Comparison of ENCODE assay signal across 8 cellular contexts in the genomic region with DNA sequence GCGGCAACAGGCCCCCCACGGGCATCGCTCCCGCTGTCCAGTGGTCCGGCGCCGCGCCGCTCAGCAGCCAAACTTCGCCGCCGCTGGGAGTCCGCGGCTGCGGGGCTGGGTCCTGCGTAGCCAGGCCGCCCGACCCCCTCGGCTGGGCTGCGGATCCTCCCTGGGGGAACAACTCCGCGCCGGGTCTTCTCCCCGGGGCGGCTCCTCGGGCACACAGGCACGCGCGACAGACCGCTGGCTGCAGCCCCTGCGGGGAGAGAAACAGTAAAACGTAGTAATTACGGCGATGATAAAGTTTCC. TPM values are rescaled to one million over a fixed set of nuclear protein-coding genes. Genes with fewer than 3 reads are reported as not detected.
A peak's percentile ranks its signal among the peaks of the same experiment; 100 is the strongest.
DNase-seq lines count a peak whose midpoint lies in the region; ATAC-seq and TF ChIP-seq lines count a peak whose summit lies in the region.

No MANE protein-coding gene starts in this region.

- H4K8ac ChIP-seq in trophoblast cell (ENCODE audit: low read depth, low read length), result peak overlapping the region; percentile 52

- peak overlapping the region; percentile 64 for H2BK120ac ChIP-seq in trophoblast cell (ENCODE audit: insufficient read depth, low read length, poor library complexity)

- H3K14ac ChIP-seq in trophoblast cell (ENCODE audit: low read length), result peak overlapping the region; percentile 62

- no peaks in the 10 kb centered on the region for H3K9me2 ChIP-seq in GM23248 (ENCODE audit: insufficient read depth)
- H3K9me2 ChIP-seq in SK-N-SH, result no peaks in the 10 kb centered on the region

- H3K4me3 ChIP-seq in DND-41 (ENCODE audit: low read depth in 1 of 2, low read length in 2 of 2), result peak overlapping the region; percentile 83 to 92
- peak overlapping the region; percentile 85 for H3K4me3 ChIP-seq in GM23248
- H3K4me3 ChIP-seq in SK-N-SH (ENCODE audit: low read depth in 2 of 2, low read length in 1 of 2), result peak overlapping the region; percentile 87 to 94
- H3K4me3 ChIP-seq in fibroblast of villous mesenchyme (ENCODE audit: low read depth, low read length), result peak overlapping the region; percentile 97
- peak overlapping the region; percentile 100 for H3K4me3 ChIP-seq in trophoblast cell (ENCODE audit: low read depth, low read length)

- peak overlapping the region; percentile 35 for H2BK5ac ChIP-seq in trophoblast cell (ENCODE audit: low read depth, low read length, poor library complexity)

- CTCF ChIA-PET in SK-N-SH (lab: Yijun Ruan, JAX), result interaction anchor here (0.6 to 3.5 kb wide), 2 partner anchors 201 to 453 kb away, joined by 4 to 27 read pairs; no protein-coding TSS in a partner anchor

- H3K27ac ChIP-seq in DND-41 (ENCODE audit: low read length) (peak overlapping the region; percentile 74), GM23248 (no peak overlapping the region), SK-N-SH (ENCODE audit: low read depth in 2 of 2, low read length in 1 of 2) (peak overlapping the region; percentile 50 to 79; a peak in 2 of 4 replicates), trophoblast cell (ENCODE audit: low read depth, low read length) (no peak overlapping the region)

- H3K18ac ChIP-seq in trophoblast cell (ENCODE audit: low read length), result peak overlapping the region; percentile 71

- 1 to 2% methylated on average over 12 to 29 of the region's 34 CpGs for WGBS in GM23248 (ENCODE audit: low coverage in 1 of 2, low lambda C conversion rate in 2 of 2, missing lambda C conversion rate in 2 of 2), 2 experiments
- 0% methylated on average over 3 of the region's 34 CpGs for WGBS in SK-N-SH (ENCODE audit: low lambda C conversion rate)
- no CpG with 5 or more reads among the region's 34 CpGs for WGBS in trophoblast cell (ENCODE audit: extremely low coverage, insufficient coverage, insufficient read length)

- DNase-seq in DND-41 (no peak), GM23248 (peak; percentile 58), SK-N-SH (peak; percentile 79), fibroblast of villous mesenchyme (ENCODE audit: low read depth) (no peak), trophoblast cell (no peak), DMS114 treated with DMSO at 0.1 percent for 48 hours (lab: John Stamatoyannopoulos, UW; ENCODE audit: unreplicated experiment) (no peak), NCI-H2227 treated with DMSO at 0.1 percent for 48 hours (lab: John Stamatoyannopoulos, UW) (no peak), EL (no peak)

- H3K4me2 ChIP-seq in DND-41 (ENCODE audit: insufficient read depth, low read length) (peak overlapping the region; percentile 99), GM23248 (ENCODE audit: unreplicated experiment) (peak overlapping the region; percentile 92), SK-N-SH (peak overlapping the region; percentile 94), trophoblast cell (ENCODE audit: low read length) (peak overlapping the region; percentile 99)

- ATAC-seq in DND-41 (ENCODE audit: insufficient read depth, low read depth), result peak; percentile 6; the same call in 2 of the 3 replicates

- H3K36me3 ChIP-seq in DND-41 (ENCODE audit: insufficient read depth, low read length) (peaks cover 4% of the 10 kb centered on the region; the same call in 1 of the 2 replicates), GM23248 (ENCODE audit: low read depth) (no peaks in the 10 kb centered on the region), SK-N-SH (replicated peaks in 1 of 2; ENCODE audit: control insufficient read depth in 1 of 2, insufficient read depth in 2 of 2, low read length in 1 of 2) (peaks cover 3 to 14% of the 10 kb centered on the region in 2 experiments), trophoblast cell (ENCODE audit: control insufficient read depth in 1 of 2, insufficient read depth in 2 of 2, low read length in 2 of 2) (no peaks in the 10 kb centered on the region)

- peaks cover 52% of the 10 kb centered on the region for H3K79me2 ChIP-seq in DND-41 (ENCODE audit: insufficient read depth, low read length)
- H3K79me2 ChIP-seq in GM23248 (ENCODE audit: insufficient read depth), result peaks cover 4% of the 10 kb centered on the region; the same call in 1 of the 2 replicates
- peaks cover 26% of the 10 kb centered on the region for H3K79me2 ChIP-seq in SK-N-SH (ENCODE audit: insufficient read depth)
- H3K79me2 ChIP-seq in trophoblast cell (ENCODE audit: control insufficient read depth, insufficient read depth, low read length, poor library complexity), result peaks cover 16% of the 10 kb centered on the region

- no peak for TF ChIP-seq CTCF in DND-41 (IDR thresholded peaks at IDR 0.05; ENCODE audit: borderline replicate concordance, extremely low read depth, low read length, poor library complexity, severe bottlenecking)
- TF ChIP-seq CTCF in SK-N-SH (IDR thresholded peaks at IDR 0.05), result no peak
- TF ChIP-seq CTCF in fibroblast of villous mesenchyme (IDR thresholded peaks at IDR 0.05; ENCODE audit: insufficient read depth, low read depth, low read length), result no peak

- in situ Hi-C loops in GM23248 (cut with MboI), result loop anchor here (10.0 kb wide), 1 partner anchor 204 kb away; no protein-coding TSS in a partner anchor

- peaks cover 18% of the 10 kb centered on the region for H3K79me1 ChIP-seq in trophoblast cell (ENCODE audit: low read length)

- H3F3A ChIP-seq in GM23248 (ENCODE audit: insufficient read depth), result peaks cover 8% of the 10 kb centered on the region; the same call in 1 of the 2 replicates
- H3F3A ChIP-seq in SK-N-SH (replicated peaks; ENCODE audit: insufficient read depth), result peaks cover 11% of the 10 kb centered on the region

- H2AK5ac ChIP-seq in trophoblast cell (ENCODE audit: low read length), result no peak overlapping the region

- H2BK12ac ChIP-seq in trophoblast cell (ENCODE audit: low read length), result no peak overlapping the region

- TF ChIP-seq EP300 in SK-N-SH (IDR thresholded peaks at IDR 0.05; ENCODE audit: borderline replicate concordance in 1 of 2, low read depth in 1 of 2, low read length in 1 of 2), result no peak

- TF ChIP-seq RAD21 in SK-N-SH (IDR thresholded peaks at IDR 0.05; ENCODE audit: low read length), result no peak

- H3K9ac ChIP-seq in DND-41 (ENCODE audit: low read depth, low read length) (peak overlapping the region; percentile 80), GM23248 (peak overlapping the region; percentile 91), SK-N-SH (peak overlapping the region; percentile 77), trophoblast cell (ENCODE audit: low read length) (peak overlapping the region; percentile 91)

- H4K91ac ChIP-seq in trophoblast cell (ENCODE audit: low read depth, low read length), result peak overlapping the region; percentile 53

- H3K4me1 ChIP-seq in DND-41 (ENCODE audit: insufficient read depth, low read length) (peaks cover 80% of the 10 kb centered on the region), GM23248 (ENCODE audit: insufficient read depth) (peaks cover 18% of the 10 kb centered on the region), SK-N-SH (ENCODE audit: control insufficient read depth in 1 of 2, insufficient read depth in 2 of 2, low read depth in 1 of 2, low read length in 1 of 2) (peaks cover 0 to 13% of the 10 kb centered on the region in 2 experiments; a peak in 3 of 4 replicates), trophoblast cell (ENCODE audit: control insufficient read depth in 1 of 2, insufficient read depth in 2 of 2, low read length in 2 of 2) (peaks cover 3 to 7% of the 10 kb centered on the region in 2 experiments)

- H2AFZ ChIP-seq in DND-41 (ENCODE audit: low read depth, low read length), result peak overlapping the region; percentile 80
- H2AFZ ChIP-seq in GM23248, result peak overlapping the region; percentile 93
- peak overlapping the region; percentile 87 for H2AFZ ChIP-seq in SK-N-SH (ENCODE audit: low read depth)
- peak overlapping the region; percentile 65 for H2AFZ ChIP-seq in trophoblast cell (ENCODE audit: insufficient read depth, low read length, poor library complexity)

- H3K27me3 ChIP-seq in DND-41 (ENCODE audit: insufficient read depth, low read length, poor library complexity) (peaks cover 44% of the 10 kb centered on the region), GM23248 (replicated peaks; ENCODE audit: insufficient read depth) (no peaks in the 10 kb centered on the region), SK-N-SH (ENCODE audit: insufficient read depth) (no peaks in the 10 kb centered on the region), trophoblast cell (ENCODE audit: insufficient read depth, low read length) (no peaks in the 10 kb centered on the region)

- H4K20me1 ChIP-seq in DND-41 (ENCODE audit: insufficient read depth, low read length) (peaks cover 17% of the 10 kb centered on the region), GM23248 (ENCODE audit: insufficient read depth) (no peaks in the 10 kb centered on the region), SK-N-SH (ENCODE audit: insufficient read depth) (peaks cover 25% of the 10 kb centered on the region)

- POLR2A ChIA-PET in SK-N-SH (lab: Yijun Ruan, JAX), result no interaction called here

- H3K23ac ChIP-seq in trophoblast cell (ENCODE audit: low read length), result no peak overlapping the region

- H3K4ac ChIP-seq in trophoblast cell (ENCODE audit: low read depth, low read length), result peak overlapping the region; percentile 88

- H4K12ac ChIP-seq in trophoblast cell (ENCODE audit: low read depth, low read length), result no peak overlapping the region

- no peaks in the 10 kb centered on the region for H3K9me3 ChIP-seq in DND-41 (ENCODE audit: insufficient read depth, low read length, severe bottlenecking)
- no peaks in the 10 kb centered on the region for H3K9me3 ChIP-seq in GM23248 (ENCODE audit: low read depth)
- H3K9me3 ChIP-seq in SK-N-SH, result no peaks in the 10 kb centered on the region
- peaks cover 3% of the 10 kb centered on the region for H3K9me3 ChIP-seq in trophoblast cell (ENCODE audit: insufficient read depth, low read depth, low read length)

TF ChIP-seq in SK-N-SH, 30 proteins besides CTCF, POLR2A, EP300 and RAD21:
- TF ChIP-seq TAF1 (IDR thresholded peaks at IDR 0.05; ENCODE audit: borderline replicate concordance, low read depth, low read length) (peak; percentile 26; the same call in 1 of the 2 replicates), MXI1 (IDR thresholded peaks at IDR 0.05; ENCODE audit: low read depth, low read length) (no peak)

RNA-seq across cellular contexts. Expression of gene MAN1A1, which starts 0.6 kb away (rescaled TPM):
- 31.4 and 33.4 TPM in 2 replicates for total RNA-seq in GM23248 (2014; rRNA removed; shearing (Covaris generic))
- 9.8 and 10.5 TPM in 2 replicates for polyA plus RNA-seq in GM23248 (2016; fragmentation: Nextera tagmentation; extraction: Ambion mirVana)
- polyA plus RNA-seq in SK-N-SH (2012; rRNA removed), result 28.0 and 32.4 TPM in 2 replicates
- 46.4 and 55.4 TPM in 2 replicates for polyA plus RNA-seq in SK-N-SH (2012; cell fraction: cytosol; rRNA removed)
- 11.4 and 19.7 TPM in 2 replicates for polyA plus RNA-seq in SK-N-SH (2012; cell fraction: nucleus; rRNA removed)
- 76.3 and 104 TPM in 2 replicates for total RNA-seq in fibroblast of villous mesenchyme
- polyA plus RNA-seq in trophoblast cell (2013), result 29.1 and 30.7 TPM in 2 replicates

Comparison
In these comparisons a context has a peak if more than half of its experiments do, and no peak if none do; other contexts are left out.
1. DNase-seq: peak in GM23248 (single experiment) and SK-N-SH (single experiment); none in DND-41 (single experiment), fibroblast of villous mesenchyme (single experiment), trophoblast cell (0 of 2), DMS114 treated with DMSO at 0.1 percent for 48 hours (single experiment), NCI-H2227 treated with DMSO at 0.1 percent for 48 hours (single experiment) and EL (single experiment).
2. H3K27ac ChIP-seq: peak in DND-41 (single experiment) and SK-N-SH (2 of 2); none in GM23248 (single experiment) and trophoblast cell (single experiment).
3. Peak in every context shown above with its lines, with median percentiles within 50 percentile points of each other: H2AFZ ChIP-seq, H3K4me2 ChIP-seq, H3K4me3 ChIP-seq and H3K9ac ChIP-seq.